In genomic region chr11:109956124-109956793, GRCh38 we compare ENCODE assay signal across 9 cellular contexts.
DNase-seq lines count a peak whose midpoint lies in the region; ATAC-seq and TF ChIP-seq lines count a peak whose summit lies in the region.
"Had no signal": no experiment of that assay in that cellular context is flagged by ENCODE, and none has a peak within 500 bp of the region (broad histone marks: within the 10 kb centered on the region; RNA-seq: fewer than 3 reads in every experiment).

No MANE protein-coding gene starts in this region.

- peak; percentile 75 for ATAC-seq in GM21423 (IDR thresholded peaks at IDR 0.05; ENCODE audit: unreplicated experiment)
- peak; percentile 78 for ATAC-seq in HG03135 (IDR thresholded peaks at IDR 0.05; ENCODE audit: unreplicated experiment)
- no peak for ATAC-seq in activated B cell treated with CpG ODN at 0.5 μM for 24 hours (ENCODE audit: low read depth)

- POLR2A ChIA-PET in activated B cell treated with CpG ODN at 0.5 μM for 24 hours (lab: Charles Lee), result no interaction called here

- peaks cover 15% of the 10 kb centered on the region for H3K27me3 Mint-ChIP-seq in activated B cell treated with CpG ODN at 0.5 μM for 24 hours

- H3K4me3 Mint-ChIP-seq in activated B cell treated with CpG ODN at 0.5 μM for 24 hours, result peak overlapping the region; percentile 2

- H3K9me3 Mint-ChIP-seq in activated B cell treated with CpG ODN at 0.5 μM for 24 hours, result no peaks in the 10 kb centered on the region

- no peaks in the 10 kb centered on the region for H3K36me3 Mint-ChIP-seq in activated B cell treated with CpG ODN at 0.5 μM for 24 hours (ENCODE audit: low read depth)

- peak; percentile 54 for DNase-seq in NCI-H2107 treated with DMSO at 0.1 percent for 48 hours (lab: John Stamatoyannopoulos, UW; ENCODE audit: unreplicated experiment)
- no peak for DNase-seq in NCI-H2107 (lab: John Stamatoyannopoulos, UW)
- no peak for DNase-seq in activated B cell treated with CpG ODN at 0.5 μM for 24 hours
- no peak for DNase-seq in activated T-cell treated with anti-CD3 and anti-CD28 coated beads, Interleukin-2, amount 50 U/mL, for 1 hour
- no peak for DNase-seq in stimulated activated naive CD4-positive, alpha-beta T cell treated with Interleukin-2 at 50 U/mL for 16 hours (lab: John Stamatoyannopoulos, UW)
- no peak for DNase-seq in AG08396 (ENCODE audit: low spot score)
- DNase-seq: activated effector memory CD4-positive, alpha-beta T cell treated with Interleukin-2 at 50 U/mL for 16 hours had no signal

- no peak for TF ChIP-seq CTCF in activated B cell treated with CpG ODN at 0.5 μM for 24 hours (IDR thresholded peaks at IDR 0.05)

- peaks cover 19% of the 10 kb centered on the region for H3K4me1 Mint-ChIP-seq in activated B cell treated with CpG ODN at 0.5 μM for 24 hours

- intact Hi-C loops in activated B cell treated with CpG ODN at 0.5 μM for 24 hours (cut with micrococcal nuclease), result no loop called here

- CTCF ChIA-PET in activated B cell treated with CpG ODN at 0.5 μM for 24 hours (lab: Charles Lee), result no interaction called here

- H3K27ac Mint-ChIP-seq in activated B cell treated with CpG ODN at 0.5 μM for 24 hours, result no peak overlapping the region
